21 cellular contexts compared by ENCODE assay signal in genomic region chr5:154086641-154087040, GRCh38. TPM values are rescaled to one million over a fixed set of nuclear protein-coding genes. Genes with fewer than 3 reads are reported as not detected.
DNase-seq lines count a peak whose midpoint lies in the region; ATAC-seq and TF ChIP-seq lines count a peak whose summit lies in the region.
"Had no signal": no experiment of that assay in that cellular context is flagged by ENCODE, and none has a peak within 500 bp of the region (broad histone marks: within the 10 kb centered on the region; RNA-seq: fewer than 3 reads in every experiment).

No MANE protein-coding gene starts in this region.

- H3K27me3 Mint-ChIP-seq in endodermal cell (ENCODE audit: insufficient read depth) (peaks cover 25% of the 10 kb centered on the region), neural progenitor cell (ENCODE audit: insufficient read depth, low read depth) (no peaks in the 10 kb centered on the region)
- H3K27me3 Mint-ChIP-seq: activated CD8-positive, alpha-beta memory T cell treated with anti-CD3 and anti-CD28 coated beads, Interleukin-2, amount 10 ng/mL, durations not matched to agents 7 days and 5 days had no signal

- H4K20me1 ChIP-seq in neural progenitor cell (ENCODE audit: low read depth), result peaks cover 15% of the 10 kb centered on the region

- TF ChIP-seq CTCF in endodermal cell (conservative IDR thresholded peaks at IDR 0.05), result no peak
- TF ChIP-seq CTCF in neural progenitor cell (IDR thresholded peaks at IDR 0.05), result no peak

- peak overlapping the region; percentile 47 for H3K4me3 ChIP-seq in endodermal cell (ENCODE audit: low read length)
- H3K4me3 ChIP-seq in neural progenitor cell, result no peak overlapping the region
- no peak overlapping the region for H3K4me3 ChIP-seq in H7 (ENCODE audit: insufficient read depth, low read depth, low read length)
- H3K4me3 ChIP-seq: lung had no signal

- H3K4me1 Mint-ChIP-seq in endodermal cell (peaks cover 64% of the 10 kb centered on the region), neural progenitor cell (peaks cover 71% of the 10 kb centered on the region)
- H3K4me1 Mint-ChIP-seq: activated CD8-positive, alpha-beta memory T cell treated with anti-CD3 and anti-CD28 coated beads, Interleukin-2, amount 10 ng/mL, durations not matched to agents 7 days and 5 days; B cell had no signal

- H3K36me3 Mint-ChIP-seq in endodermal cell (ENCODE audit: low read depth) (no peaks in the 10 kb centered on the region), neural progenitor cell (peaks cover 11% of the 10 kb centered on the region)
- H3K36me3 Mint-ChIP-seq: activated CD8-positive, alpha-beta memory T cell treated with anti-CD3 and anti-CD28 coated beads, Interleukin-2, amount 10 ng/mL, durations not matched to agents 7 days and 5 days; activated naive CD4-positive, alpha-beta T cell treated with anti-CD3 and anti-CD28 coated beads, Interleukin-2, amount 50 U/mL, for 24 hours had no signal

- H3K36me3 ChIP-seq in endodermal cell (ENCODE audit: control insufficient read depth, insufficient read depth, low read length) (no peaks in the 10 kb centered on the region), neural progenitor cell (no peaks in the 10 kb centered on the region), H7 (replicated peaks; ENCODE audit: control insufficient read depth, insufficient read depth, low read length) (no peaks in the 10 kb centered on the region)

- H3K27ac ChIP-seq in endodermal cell (ENCODE audit: low read depth, low read length) (no peak overlapping the region), neural progenitor cell (peak overlapping the region; percentile 82)

- H3K27me3 ChIP-seq in endodermal cell (ENCODE audit: control insufficient read depth, insufficient read depth, low read length, poor library complexity, severe bottlenecking) (no peaks in the 10 kb centered on the region), neural progenitor cell (no peaks in the 10 kb centered on the region), H7 (ENCODE audit: control insufficient read depth, insufficient read depth, low read length) (no peaks in the 10 kb centered on the region)

- H3K27ac Mint-ChIP-seq in endodermal cell, result no peak overlapping the region
- H3K27ac Mint-ChIP-seq in neural progenitor cell, result peak overlapping the region; percentile 72
- H3K27ac Mint-ChIP-seq: activated CD4-positive, alpha-beta T cell treated with anti-CD3 and anti-CD28 coated beads, Interleukin-2, amount 10 ng/mL, durations not matched to agents 7 days and 5 days; activated CD8-positive, alpha-beta memory T cell treated with anti-CD3 and anti-CD28 coated beads, Interleukin-2, amount 10 ng/mL, durations not matched to agents 7 days and 5 days; activated naive CD4-positive, alpha-beta T cell treated with anti-CD3 and anti-CD28 coated beads, Interleukin-2, amount 50 U/mL, for 24 hours; B cell had no signal

- no peak overlapping the region for H2AFZ ChIP-seq in neural progenitor cell (replicated peaks)

- no peaks in the 10 kb centered on the region for H3K9me3 ChIP-seq in endodermal cell (ENCODE audit: control insufficient read depth, low read length)
- H3K9me3 ChIP-seq in neural progenitor cell (ENCODE audit: low read depth), result no peaks in the 10 kb centered on the region
- H3K9me3 ChIP-seq: SK-N-SH had no signal

- DNase-seq in Daoy (ENCODE audit: low read depth) (peak; percentile 27), NCI-H2171 (lab: John Stamatoyannopoulos, UW) (peak; percentile 12), endodermal cell (no peak), neural progenitor cell (ENCODE audit: low spot score) (no peak), H7 (no peak), LoVo (ENCODE audit: low spot score) (no peak)
- DNase-seq: activated CD4-positive, alpha-beta T cell treated with anti-CD3 and anti-CD28 coated beads, Interleukin-2, amount 10 ng/mL, durations not matched to agents 7 days and 5 days; activated CD8-positive, alpha-beta memory T cell treated with anti-CD3 and anti-CD28 coated beads, Interleukin-2, amount 10 ng/mL, durations not matched to agents 7 days and 5 days; cerebellar nuclear complex; IMR-90; islet precursor cell; NCI-H1436 treated with DMSO at 0.1 percent for 48 hours; NCI-H2227 treated with DMSO at 0.1 percent for 48 hours; occipital lobe; SK-N-SH; stimulated activated CD4-positive, alpha-beta T cell treated with anti-CD3 and anti-CD28 coated beads, Interleukin-4, amount 100 ng/mL, for 24 hours; stimulated activated naive CD8-positive, alpha-beta T cell treated with anti-CD3 and anti-CD28 coated beads, Interleukin-15, Interleukin-2, amounts not matched to agents 100 U/mL and 50 U/mL, for 24 hours had no signal

- 40 to 74% methylated on average over 1 to 4 of the region's 4 CpGs for WGBS in endodermal cell (ENCODE audit: insufficient coverage in 1 of 2, insufficient read length in 1 of 2), 2 experiments

- H3K9me3 Mint-ChIP-seq in endodermal cell (no peaks in the 10 kb centered on the region), neural progenitor cell (peaks cover 16% of the 10 kb centered on the region)
- H3K9me3 Mint-ChIP-seq: activated CD4-positive, alpha-beta T cell treated with anti-CD3 and anti-CD28 coated beads, Interleukin-2, amount 10 ng/mL, durations not matched to agents 7 days and 5 days; activated naive CD4-positive, alpha-beta T cell treated with anti-CD3 and anti-CD28 coated beads, Interleukin-2, amount 50 U/mL, for 24 hours had no signal

- peaks cover 56% of the 10 kb centered on the region for H3F3A ChIP-seq in neural progenitor cell (ENCODE audit: low read depth)

- no peak overlapping the region for H3K4me3 Mint-ChIP-seq in endodermal cell
- H3K4me3 Mint-ChIP-seq in neural progenitor cell, result peak overlapping the region; percentile 0
- H3K4me3 Mint-ChIP-seq: activated CD4-positive, alpha-beta T cell treated with anti-CD3 and anti-CD28 coated beads, Interleukin-2, amount 10 ng/mL, durations not matched to agents 7 days and 5 days; activated CD8-positive, alpha-beta memory T cell treated with anti-CD3 and anti-CD28 coated beads, Interleukin-2, amount 10 ng/mL, durations not matched to agents 7 days and 5 days; activated naive CD4-positive, alpha-beta T cell treated with anti-CD3 and anti-CD28 coated beads, Interleukin-2, amount 50 U/mL, for 24 hours; B cell had no signal

- no peak for ATAC-seq in HG03521 (IDR thresholded peaks at IDR 0.05; ENCODE audit: unreplicated experiment)
- ATAC-seq: activated CD8-positive, alpha-beta memory T cell treated with anti-CD3 and anti-CD28 coated beads, Interleukin-2, amount 10 ng/mL, durations not matched to agents 7 days and 5 days; stimulated activated naive CD8-positive, alpha-beta T cell treated with anti-CD3 and anti-CD28 coated beads, Interleukin-15, Interleukin-2, amounts not matched to agents 100 U/mL and 50 U/mL, for 24 hours had no signal

- peaks cover 47% of the 10 kb centered on the region for H3K4me1 ChIP-seq in endodermal cell (ENCODE audit: control insufficient read depth, insufficient read depth, low read length)
- H3K4me1 ChIP-seq in neural progenitor cell, result peaks cover 57% of the 10 kb centered on the region

- H3K4me2 ChIP-seq in neural progenitor cell, result peak overlapping the region; percentile 42
- H3K4me2 ChIP-seq: SK-N-SH had no signal

- no peaks in the 10 kb centered on the region for H3K79me2 ChIP-seq in neural progenitor cell (ENCODE audit: low read depth)

- H3K9ac ChIP-seq in endodermal cell (ENCODE audit: extremely low read depth, low read length, poor library complexity, severe bottlenecking), result peak overlapping the region; percentile 17
- H3K9ac ChIP-seq in neural progenitor cell, result no peak overlapping the region
- H3K9ac ChIP-seq: SK-N-SH had no signal

RNA-seq across cellular contexts. Expression of gene MFAP3, which starts 47.9 kb away (rescaled TPM):
- 60.5 and 68.5 TPM in 2 replicates for total RNA-seq in Daoy (2014; rRNA removed; shearing (Covaris generic))
- total RNA-seq in endodermal cell (10 to 100 TPM; 25.8 to 36.2 TPM), neural progenitor cell (ENCODE audit: low replicate concordance) (63.6 and 89.7 TPM in 2 replicates)
- polyA plus RNA-seq in endodermal cell (2013, experiment 1 of 2), result 31.6 TPM
- 32.9 TPM for polyA plus RNA-seq in endodermal cell (2013, experiment 2 of 2)
- 25.9 and 27.3 TPM in 2 replicates for total RNA-seq in H7 (2014; rRNA removed; shearing (Covaris generic))

RNA-seq across cellular contexts. Expression of gene FAM114A2, which starts 47.9 kb away (rescaled TPM):
- 23.8 and 38.4 TPM in 2 replicates for total RNA-seq in Daoy (2014; rRNA removed; shearing (Covaris generic))
- 10 to 100 TPM; 18.0 to 19.7 TPM for total RNA-seq in endodermal cell
- 15.3 TPM for polyA plus RNA-seq in endodermal cell (2013, experiment 1 of 2)
- polyA plus RNA-seq in endodermal cell (2013, experiment 2 of 2), result 13.2 TPM
- total RNA-seq in neural progenitor cell (ENCODE audit: low replicate concordance), result 13.2 and 19.9 TPM in 2 replicates
- total RNA-seq in H7 (2014; rRNA removed; shearing (Covaris generic)), result 6.1 and 9.6 TPM in 2 replicates

Comparison
In these comparisons a context has a peak if more than half of its experiments do, and no peak if none do; other contexts are left out.
1. DNase-seq: peak in Daoy (single experiment) and NCI-H2171 (single experiment); none in endodermal cell (single experiment), neural progenitor cell (single experiment), H7 (single experiment) and LoVo (single experiment).